In the genomic region with DNA sequence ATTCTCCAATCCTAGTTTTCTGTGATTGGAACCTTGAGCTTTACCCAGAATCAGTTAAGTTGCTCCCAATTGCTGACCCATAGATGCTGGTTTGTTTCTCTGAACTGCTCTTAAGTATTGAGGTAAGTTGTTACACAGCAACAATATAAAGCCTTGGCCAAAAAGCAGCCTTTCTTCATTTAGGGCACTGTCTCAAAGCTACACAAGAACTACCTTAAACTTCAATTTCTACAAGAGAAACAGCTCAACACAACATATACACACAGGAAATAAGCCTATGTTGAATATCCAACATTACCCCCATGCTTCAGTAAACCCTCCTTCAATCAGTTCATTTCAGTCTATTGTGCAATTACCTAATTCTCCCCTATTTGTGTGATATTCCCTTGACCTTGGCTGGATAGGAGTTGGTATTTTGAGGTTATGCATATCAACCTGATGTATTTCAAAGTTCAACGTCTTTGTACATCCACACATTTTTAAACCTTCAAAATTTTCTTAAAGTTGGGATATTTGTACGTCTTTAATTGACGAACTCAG, we compare ENCODE assay signal across 12 cellular contexts. TPM values are rescaled to one million over a fixed set of nuclear protein-coding genes. Genes with fewer than 3 reads are reported as not detected.
DNase-seq lines count a peak whose midpoint lies in the region; ATAC-seq and TF ChIP-seq lines count a peak whose summit lies in the region.
"Had no signal": no experiment of that assay in that cellular context is flagged by ENCODE, and none has a peak within 500 bp of the region (broad histone marks: within the 10 kb centered on the region; RNA-seq: fewer than 3 reads in every experiment).

No MANE protein-coding gene starts in this region.

- H3K4me1 ChIP-seq in Loucy (ENCODE audit: insufficient read depth, low read length, poor library complexity, severe bottlenecking) (peaks cover 29% of the 10 kb centered on the region), left lung (peaks cover 11 to 55% of the 10 kb centered on the region in 2 donors)

- intact Hi-C loops in left lung (cut with DNase I): no loop called here

- POLR2A ChIA-PET in RWPE1 (lab: Yijun Ruan, JAX; ENCODE audit: low non-redundant PET): interaction anchor here (0.6 kb wide), 1 partner anchor 96 kb away, joined by 3 read pairs; no protein-coding TSS in a partner anchor

- TF ChIP-seq CTCF in Loucy (conservative IDR thresholded peaks at IDR 0.05; ENCODE audit: low read length) (no peak), progenitor cell of endocrine pancreas (IDR thresholded peaks at IDR 0.05; ENCODE audit: unreplicated experiment) (no peak), RWPE1 (conservative IDR thresholded peaks at IDR 0.05; ENCODE audit: low read depth) (no peak), left lung (IDR thresholded peaks at IDR 0.05) (no peak)

- H3K4me3 Mint-ChIP-seq in activated T-cell treated with anti-CD3 and anti-CD28 coated beads, Interleukin-2, amount 50 U/mL, for 72 hours: peak overlapping the region; percentile 17 to 45
- H3K4me3 Mint-ChIP-seq in progenitor cell of endocrine pancreas (ENCODE audit: low read depth): no peak overlapping the region

- H3K9me2 ChIP-seq in Loucy (replicated peaks; ENCODE audit: low read depth, low read length): no peaks in the 10 kb centered on the region

- H3K27me3 ChIP-seq in Loucy (ENCODE audit: insufficient read depth, low read length, poor library complexity, severe bottlenecking): no peaks in the 10 kb centered on the region
- no peaks in the 10 kb centered on the region for H3K27me3 ChIP-seq in left lung
- H3K27me3 ChIP-seq: dorsolateral prefrontal cortex had no signal

- H3K27ac Mint-ChIP-seq in activated T-cell treated with anti-CD3 and anti-CD28 coated beads, Interleukin-2, amount 50 U/mL, for 72 hours: peak overlapping the region; percentile 64
- H3K27ac Mint-ChIP-seq in activated naive CD4-positive, alpha-beta T cell treated with anti-CD3 and anti-CD28 coated beads, Interleukin-2, amount 50 U/mL, for 72 hours: peak overlapping the region; percentile 84 to 97
- H3K27ac Mint-ChIP-seq in progenitor cell of endocrine pancreas: peak overlapping the region; percentile 80

- H3K4me2 ChIP-seq in Loucy (ENCODE audit: low read depth, low read length, poor library complexity, severe bottlenecking): peak overlapping the region; percentile 3

- H3K27ac ChIP-seq in RWPE1 (no peak overlapping the region), left lung (no peak overlapping the region)

- H3K27me3 Mint-ChIP-seq in activated T-cell treated with anti-CD3 and anti-CD28 coated beads, Interleukin-2, amount 50 U/mL, for 72 hours (ENCODE audit: low read depth): no peaks in the 10 kb centered on the region
- H3K27me3 Mint-ChIP-seq in progenitor cell of endocrine pancreas: no peaks in the 10 kb centered on the region

- no peak overlapping the region for H3K9ac ChIP-seq in Loucy (ENCODE audit: low read depth, low read length, poor library complexity, severe bottlenecking)

- CTCF ChIA-PET in RWPE1 (lab: Yijun Ruan, JAX): interaction anchor here (1.9 to 2.2 kb wide), 2 partner anchors 8 to 98 kb away, joined by 7 to 10 read pairs; no protein-coding TSS in a partner anchor

- peaks cover 97% of the 10 kb centered on the region for H3K4me1 Mint-ChIP-seq in activated T-cell treated with anti-CD3 and anti-CD28 coated beads, Interleukin-2, amount 50 U/mL, for 72 hours (ENCODE audit: low read depth)
- peaks cover 27% of the 10 kb centered on the region for H3K4me1 Mint-ChIP-seq in progenitor cell of endocrine pancreas (ENCODE audit: low read depth)

- H3K9me3 Mint-ChIP-seq in activated T-cell treated with anti-CD3 and anti-CD28 coated beads, Interleukin-2, amount 50 U/mL, for 72 hours: no peaks in the 10 kb centered on the region
- no peaks in the 10 kb centered on the region for H3K9me3 Mint-ChIP-seq in activated naive CD4-positive, alpha-beta T cell treated with anti-CD3 and anti-CD28 coated beads, Interleukin-2, amount 50 U/mL, for 72 hours
- H3K9me3 Mint-ChIP-seq in progenitor cell of endocrine pancreas (ENCODE audit: low read depth): no peaks in the 10 kb centered on the region

- no peak overlapping the region for H2AFZ ChIP-seq in Loucy (ENCODE audit: low read length)

- peaks cover 55% of the 10 kb centered on the region for H3K79me2 ChIP-seq in Loucy (ENCODE audit: insufficient read depth, low read length)

- peaks cover 86% of the 10 kb centered on the region for H4K20me1 ChIP-seq in Loucy (ENCODE audit: insufficient read depth, low read length, poor library complexity, severe bottlenecking)

- H3K36me3 ChIP-seq in Loucy (ENCODE audit: insufficient read depth, low read length) (peaks cover 58% of the 10 kb centered on the region), left lung (peaks cover 0 to 97% of the 10 kb centered on the region in 2 donors)

- no peak for DNase-seq in activated T-cell treated with anti-CD3 and anti-CD28 coated beads, Interleukin-2, amount 50 U/mL, for 72 hours
- no peak for DNase-seq in activated T-cell treated with anti-CD3 and anti-CD28 coated beads, Interleukin-2, amount 50 U/mL, for 48 hours
- DNase-seq in activated naive CD4-positive, alpha-beta T cell treated with anti-CD3 and anti-CD28 coated beads, Interleukin-2, amount 50 U/mL, for 72 hours (ENCODE audit: low spot score in 2 of 2): no peak
- DNase-seq in progenitor cell of endocrine pancreas (ENCODE audit: low spot score, unreplicated experiment) (no peak), RWPE1 (ENCODE audit: low spot score) (no peak), NOMO-1 treated with dmso at 0.1 percent for 144 hours (lab: John Stamatoyannopoulos, UW; ENCODE audit: unreplicated experiment) (no peak), left lung (no peak)
- DNase-seq: anterior cingulate cortex, dorsolateral prefrontal cortex, NCI-H2029 treated with DMSO at 0.1 percent for 48 hours, T1000 had no signal

- peak in 1 of 2 donors; percentile 1 for ATAC-seq in activated T-cell treated with anti-CD3 and anti-CD28 coated beads, Interleukin-2, amount 50 U/mL, for 72 hours (replicated peaks in 1 of 2)
- ATAC-seq in activated naive CD4-positive, alpha-beta T cell treated with anti-CD3 and anti-CD28 coated beads, Interleukin-2, amount 50 U/mL, for 72 hours: no peak
- no peak for ATAC-seq in left lung

- peaks cover 19% of the 10 kb centered on the region for H3F3A ChIP-seq in Loucy (ENCODE audit: low read depth)

- H3K9me3 ChIP-seq in Loucy (ENCODE audit: insufficient read depth, low read depth, low read length) (no peaks in the 10 kb centered on the region), left lung (no peaks in the 10 kb centered on the region)

- H3K4me3 ChIP-seq in Loucy (ENCODE audit: low read length, poor library complexity, severe bottlenecking) (no peak overlapping the region), left lung (no peak overlapping the region)
- H3K4me3 ChIP-seq: dorsolateral prefrontal cortex had no signal

- peaks cover 16 to 69% of the 10 kb centered on the region in 2 donors for H3K36me3 Mint-ChIP-seq in activated T-cell treated with anti-CD3 and anti-CD28 coated beads, Interleukin-2, amount 50 U/mL, for 72 hours (ENCODE audit: insufficient read depth in 2 of 2)
- peaks cover 34 to 79% of the 10 kb centered on the region in 2 donors for H3K36me3 Mint-ChIP-seq in activated naive CD4-positive, alpha-beta T cell treated with anti-CD3 and anti-CD28 coated beads, Interleukin-2, amount 50 U/mL, for 72 hours
- peaks cover 61% of the 10 kb centered on the region for H3K36me3 Mint-ChIP-seq in progenitor cell of endocrine pancreas (ENCODE audit: insufficient read depth)

RNA-seq across cellular contexts. Expression of gene HNRNPA2B1, which starts 11.5 kb away (rescaled TPM):
- 100 to 1,000 TPM; 439 to 483 TPM for total RNA-seq in activated T-cell treated with anti-CD3 and anti-CD28 coated beads, Interleukin-2, amount 50 U/mL, for 72 hours
- 100 to 1,000 TPM; 695 to 940 TPM for total RNA-seq in activated naive CD4-positive, alpha-beta T cell treated with anti-CD3 and anti-CD28 coated beads, Interleukin-2, amount 50 U/mL, for 72 hours
- total RNA-seq in progenitor cell of endocrine pancreas (950 and 984 TPM in 2 replicates), left lung (100 to 1,000 TPM; 338 to 456 TPM)

RNA-seq across cellular contexts. Expression of gene CBX3, which starts 12.5 kb away (rescaled TPM):
- total RNA-seq in activated T-cell treated with anti-CD3 and anti-CD28 coated beads, Interleukin-2, amount 50 U/mL, for 72 hours: 100 to 1,000 TPM; 201 to 221 TPM
- total RNA-seq in activated naive CD4-positive, alpha-beta T cell treated with anti-CD3 and anti-CD28 coated beads, Interleukin-2, amount 50 U/mL, for 72 hours: 100 to 1,000 TPM; 212 to 271 TPM
- total RNA-seq in progenitor cell of endocrine pancreas (221 and 222 TPM in 2 replicates), left lung (100 to 1,000 TPM in 1 of 2 donors, 10 to 100 TPM in 1; 92.2 to 107 TPM)

RNA-seq across cellular contexts. Expression of gene NFE2L3, which starts 37.1 kb away (rescaled TPM):
- total RNA-seq in activated T-cell treated with anti-CD3 and anti-CD28 coated beads, Interleukin-2, amount 50 U/mL, for 72 hours: 10 to 100 TPM; 18.5 to 22.2 TPM
- 10 to 100 TPM; 13.0 to 24.0 TPM for total RNA-seq in activated naive CD4-positive, alpha-beta T cell treated with anti-CD3 and anti-CD28 coated beads, Interleukin-2, amount 50 U/mL, for 72 hours
- total RNA-seq in progenitor cell of endocrine pancreas: 25.5 and 28.0 TPM in 2 replicates
- total RNA-seq in left lung: 1 to 10 TPM; 4.9 to 5.9 TPM
